12 cellular contexts compared by ENCODE assay signal in genomic region chr6:42038811-42039408, GRCh38. TPM values are rescaled to one million over a fixed set of nuclear protein-coding genes. Genes with fewer than 3 reads are reported as not detected.
DNase-seq lines count a peak whose midpoint lies in the region; ATAC-seq and TF ChIP-seq lines count a peak whose summit lies in the region.
"Had no signal": no experiment of that assay in that cellular context is flagged by ENCODE, and none has a peak within 500 bp of the region (broad histone marks: within the 10 kb centered on the region; RNA-seq: fewer than 3 reads in every experiment).

No MANE protein-coding gene starts in this region.

- peaks cover 39 to 81% (median 64%) of the 10 kb centered on the region in 4 donors for H3K4me1 Mint-ChIP-seq in CD4-positive, alpha-beta memory T cell
- H3K4me1 Mint-ChIP-seq in activated naive CD8-positive, alpha-beta T cell (ENCODE audit: low read depth), result peaks cover 76% of the 10 kb centered on the region
- H3K4me1 Mint-ChIP-seq in naive thymus-derived CD8-positive, alpha-beta T cell, result peaks cover 38 to 84% (median 71%) of the 10 kb centered on the region in 4 donors

- no peaks in the 10 kb centered on the region for H3K27me3 ChIP-seq in CD4-positive, alpha-beta memory T cell (ENCODE audit: insufficient read depth, low read length)
- no peaks in the 10 kb centered on the region for H3K27me3 ChIP-seq in esophagus squamous epithelium
- H3K27me3 ChIP-seq: cardiac muscle cell, tibial nerve had no signal

- DNase-seq in CD4-positive, alpha-beta memory T cell, result no peak
- no peak for DNase-seq in naive thymus-derived CD8-positive, alpha-beta T cell
- DNase-seq in NCI-H510A treated with DMSO at 0.1 percent for 48 hours (lab: John Stamatoyannopoulos, UW), result no peak
- DNase-seq in esophagus squamous epithelium (lab: John Stamatoyannopoulos, UW), result no peak
- DNase-seq in DMS 273 (lab: John Stamatoyannopoulos, UW; ENCODE audit: unreplicated experiment), result no peak
- DNase-seq: HCEC 1CT had no signal

- H3K9me3 Mint-ChIP-seq in CD4-positive, alpha-beta memory T cell, result no peaks in the 10 kb centered on the region
- no peaks in the 10 kb centered on the region for H3K9me3 Mint-ChIP-seq in activated naive CD8-positive, alpha-beta T cell (ENCODE audit: low read depth)
- H3K9me3 Mint-ChIP-seq in naive thymus-derived CD8-positive, alpha-beta T cell, result no peaks in the 10 kb centered on the region

- peak overlapping the region; percentile 9 to 52 for H3K4me3 ChIP-seq in CD4-positive, alpha-beta memory T cell (ENCODE audit: low read length in 2 of 2)
- no peak overlapping the region for H3K4me3 ChIP-seq in esophagus squamous epithelium
- H3K4me3 ChIP-seq: cardiac muscle cell had no signal

- no peaks in the 10 kb centered on the region for H3K9me3 ChIP-seq in CD4-positive, alpha-beta memory T cell (ENCODE audit: control insufficient read depth in 1 of 2, low read length in 2 of 2)
- H3K9me3 ChIP-seq in esophagus squamous epithelium, result no peaks in the 10 kb centered on the region
- H3K9me3 ChIP-seq: tibial nerve had no signal

- CTCF ChIA-PET in CD4-positive, alpha-beta memory T cell (lab: Charles Lee; ENCODE audit: partially characterized antibody), result interaction anchor here (0.6 to 15.3 kb wide), 16 partner anchors 10 to 261 kb away, joined by 3 to 178 read pairs (median 4); partner anchors contain the start of genes BYSL, CCND3, FRS3 and MED20

- no peak for TF ChIP-seq POLR2A in esophagus squamous epithelium (IDR thresholded peaks at IDR 0.05)

- H3K4me3 Mint-ChIP-seq in CD4-positive, alpha-beta memory T cell, result peak overlapping the region; percentile 74 to 90 (median 87)
- H3K4me3 Mint-ChIP-seq in activated naive CD8-positive, alpha-beta T cell, result peak overlapping the region; percentile 80
- H3K4me3 Mint-ChIP-seq in naive thymus-derived CD8-positive, alpha-beta T cell, result peak overlapping the region; percentile 79 to 99 (median 94)

- peak overlapping the region; percentile 48 for H3K27ac ChIP-seq in CD4-positive, alpha-beta memory T cell (ENCODE audit: low read depth, low read length)
- H3K27ac ChIP-seq in esophagus squamous epithelium, result no peak overlapping the region
- H3K27ac ChIP-seq: cardiac muscle cell, tibial nerve had no signal

- peaks cover 4% of the 10 kb centered on the region for H3K36me3 ChIP-seq in CD4-positive, alpha-beta memory T cell (ENCODE audit: insufficient read depth, low read length)
- H3K36me3 ChIP-seq in esophagus squamous epithelium, result peaks cover 0 to 27% (median 0%) of the 10 kb centered on the region in 3 donors
- H3K36me3 ChIP-seq: cardiac muscle cell, tibial nerve had no signal

- POLR2A ChIA-PET in CD4-positive, alpha-beta memory T cell (lab: Charles Lee; ENCODE audit: partially characterized antibody), result interaction anchor here (0.5 to 12.8 kb wide), 12 partner anchors 8 to 253 kb away, joined by 3 to 280 read pairs (median 6); partner anchors contain the start of genes BYSL, CCND3, MED20 and TAF8
- POLR2A ChIA-PET in naive thymus-derived CD8-positive, alpha-beta T cell (lab: Charles Lee), result interaction anchor here (0.5 to 16.0 kb wide), 12 partner anchors 10 to 254 kb away, joined by 3 to 233 read pairs (median 6); partner anchors contain the start of genes BYSL, CCND3, MED20 and TAF8

- no peaks in the 10 kb centered on the region for H3K27me3 Mint-ChIP-seq in CD4-positive, alpha-beta memory T cell
- H3K27me3 Mint-ChIP-seq in activated naive CD8-positive, alpha-beta T cell, result no peaks in the 10 kb centered on the region
- H3K27me3 Mint-ChIP-seq in naive thymus-derived CD8-positive, alpha-beta T cell, result no peaks in the 10 kb centered on the region

- ATAC-seq in HG03095 (IDR thresholded peaks at IDR 0.05; ENCODE audit: unreplicated experiment) (peak; percentile 4), HG03565 (IDR thresholded peaks at IDR 0.05; ENCODE audit: unreplicated experiment) (no peak)
- ATAC-seq in naive thymus-derived CD8-positive, alpha-beta T cell, result no peak
- ATAC-seq: SK-N-SH treated with all-trans-retinoic acid at 6 μM for 48 hours had no signal

- peaks cover 92% of the 10 kb centered on the region for H3K4me1 ChIP-seq in CD4-positive, alpha-beta memory T cell (ENCODE audit: insufficient read depth, low read length)
- H3K4me1 ChIP-seq in esophagus squamous epithelium, result peaks cover 5 to 54% (median 20%) of the 10 kb centered on the region in 3 donors

- intact Hi-C loops in CD4-positive, alpha-beta memory T cell (cut with micrococcal nuclease), result loop anchor here (1.0 kb wide), 3 partner anchors 8 to 103 kb away; no protein-coding TSS in a partner anchor
- intact Hi-C loops in esophagus squamous epithelium (cut with DNase I), result no loop called here

- no peak for TF ChIP-seq CTCF in esophagus squamous epithelium (IDR thresholded peaks at IDR 0.05)

- H3K27ac Mint-ChIP-seq in CD4-positive, alpha-beta memory T cell, result peak overlapping the region; percentile 81 to 98 (median 91)
- H3K27ac Mint-ChIP-seq in activated naive CD8-positive, alpha-beta T cell, result peak overlapping the region; percentile 99
- peak overlapping the region; percentile 73 to 99 (median 95) for H3K27ac Mint-ChIP-seq in naive thymus-derived CD8-positive, alpha-beta T cell

- 63 to 76% methylated on average over 2 of the region's 2 CpGs for WGBS in esophagus squamous epithelium, 2 donors

- H3K36me3 Mint-ChIP-seq in CD4-positive, alpha-beta memory T cell, result peaks cover 17 to 47% of the 10 kb centered on the region in 2 donors
- peaks cover 7% of the 10 kb centered on the region for H3K36me3 Mint-ChIP-seq in activated naive CD8-positive, alpha-beta T cell
- peaks cover 0 to 64% (median 8%) of the 10 kb centered on the region in 3 donors for H3K36me3 Mint-ChIP-seq in naive thymus-derived CD8-positive, alpha-beta T cell

RNA-seq across cellular contexts. Expression of gene TAF8, which starts 11.4 kb away (rescaled TPM):
- 10 to 100 TPM; 39.1 to 40.9 TPM for total RNA-seq in CD4-positive, alpha-beta memory T cell
- 10 to 100 TPM; 10.3 to 19.3 TPM for polyA plus RNA-seq in CD4-positive, alpha-beta memory T cell
- total RNA-seq in naive thymus-derived CD8-positive, alpha-beta T cell, result 10 to 100 TPM; 61.3 to 73.8 TPM
- polyA plus RNA-seq in naive thymus-derived CD8-positive, alpha-beta T cell, result 10 to 100 TPM; 24.4 to 36.8 (median 28.6) TPM
- 10 to 100 TPM in 3 of 4 donors, 1 to 10 TPM in 1; 6.0 to 33.2 (median 10.8) TPM for total RNA-seq in esophagus squamous epithelium

Comparison
In these comparisons a context has a peak if more than half of its experiments do, and no peak if none do; other contexts are left out.
1. H3K4me3 ChIP-seq: peak in CD4-positive, alpha-beta memory T cell (2 of 2); none in esophagus squamous epithelium (0 of 4).
2. Peak in every context shown above with its lines, with median percentiles within 50 percentile points of each other: H3K27ac Mint-ChIP-seq and H3K4me3 Mint-ChIP-seq.